Comparison of ENCODE assay signal across 13 cellular contexts in the genomic region with DNA sequence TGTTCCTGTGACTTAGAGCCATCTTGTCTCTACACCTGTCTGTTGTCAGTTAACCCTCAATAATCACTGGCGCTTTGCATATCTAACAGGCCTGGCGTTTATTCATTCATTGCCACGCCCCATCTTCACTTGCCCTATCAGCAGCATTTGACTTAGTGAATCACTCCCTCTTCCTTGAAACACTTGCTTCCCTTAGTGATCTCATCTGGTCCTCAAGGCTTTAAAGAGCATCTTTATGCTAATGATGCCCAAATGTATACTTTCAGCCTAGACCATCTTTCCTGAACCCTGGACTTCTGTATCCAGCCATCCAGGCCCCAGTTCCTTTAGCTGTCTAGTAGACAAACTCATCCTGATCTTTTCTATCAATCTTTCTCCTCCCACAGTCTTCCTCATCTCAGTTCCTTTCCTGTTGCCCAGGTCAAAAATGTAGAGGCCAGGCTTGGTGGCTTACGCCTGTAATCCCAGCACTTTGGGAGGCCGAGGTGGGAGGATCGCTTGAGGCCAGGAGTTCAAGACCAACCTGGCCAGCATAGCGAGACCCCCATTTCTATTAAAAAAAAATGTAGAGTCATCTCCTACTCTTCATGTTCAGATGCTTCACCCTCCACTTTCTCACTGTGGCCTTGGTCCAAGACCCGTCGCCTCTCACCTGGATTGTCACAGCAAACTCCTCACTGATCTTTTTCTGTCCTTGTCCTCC. TPM values are rescaled to one million over a fixed set of nuclear protein-coding genes. Genes with fewer than 3 reads are reported as not detected.
A peak's percentile ranks its signal among the peaks of the same experiment; 100 is the strongest.
DNase-seq lines count a peak whose midpoint lies in the region; ATAC-seq, FAIRE-seq and TF ChIP-seq lines count a peak whose summit lies in the region.
"Had no signal": no experiment of that assay in that cellular context is flagged by ENCODE, and none has a peak within 500 bp of the region (broad histone marks: within the 10 kb centered on the region; RNA-seq: fewer than 3 reads in every experiment).

No MANE protein-coding gene starts in this region.

- no peaks in the 10 kb centered on the region for H3K36me3 Mint-ChIP-seq in activated T-cell treated with anti-CD3 and anti-CD28 coated beads, Interleukin-2, amount 50 U/mL, for 4 hours (ENCODE audit: insufficient read depth)

- 63 to 79% (median 75%) methylated on average over 9 of the region's 9 CpGs for WGBS in small intestine, 3 donors
- WGBS in smooth muscle cell (ENCODE audit: low lambda C conversion rate): 94% methylated on average over 9 of the region's 9 CpGs

- peaks cover 10% of the 10 kb centered on the region in 2 donors for H3K27me3 ChIP-seq in small intestine (ENCODE audit: control insufficient read depth in 2 of 2, insufficient read depth in 2 of 2, low read length in 2 of 2)
- no peaks in the 10 kb centered on the region for H3K27me3 ChIP-seq in smooth muscle cell (ENCODE audit: low read depth)

- no peak for TF ChIP-seq POLR2A in erythroblast (IDR thresholded peaks at IDR 0.05; ENCODE audit: low read length)

- H3K27ac ChIP-seq in small intestine (ENCODE audit: low read depth in 1 of 2, low read length in 1 of 2) (no peak overlapping the region), smooth muscle cell (ENCODE audit: low read depth) (no peak overlapping the region)
- H3K27ac ChIP-seq: C4-2B had no signal

- H3K79me2 ChIP-seq in smooth muscle cell (ENCODE audit: low read depth): peaks cover 11% of the 10 kb centered on the region

- H3K4me1 ChIP-seq in small intestine (ENCODE audit: control insufficient read depth in 2 of 2, insufficient read depth in 1 of 2, low read depth in 1 of 2, low read length in 1 of 2) (peaks cover 2 to 4% of the 10 kb centered on the region in 2 donors), smooth muscle cell (ENCODE audit: low read depth) (peaks cover 22% of the 10 kb centered on the region)

- H3K4me3 ChIP-seq in small intestine (ENCODE audit: low read depth in 1 of 2, low read length in 2 of 2) (no peak overlapping the region), smooth muscle cell (no peak overlapping the region)

- no peaks in the 10 kb centered on the region for H3K9me3 ChIP-seq in small intestine (ENCODE audit: control insufficient read depth, low read depth)
- no peaks in the 10 kb centered on the region for H3K9me3 ChIP-seq in smooth muscle cell (replicated peaks; ENCODE audit: low read depth)

- no peaks in the 10 kb centered on the region for H3K9me3 Mint-ChIP-seq in activated T-cell treated with anti-CD3 and anti-CD28 coated beads, Interleukin-2, amount 50 U/mL, for 4 hours

- no peaks in the 10 kb centered on the region for H4K20me1 ChIP-seq in smooth muscle cell (ENCODE audit: low read depth)

- peaks cover 23% of the 10 kb centered on the region for H3F3A ChIP-seq in smooth muscle cell (ENCODE audit: low read depth)

- no peak overlapping the region for H2AFZ ChIP-seq in smooth muscle cell (ENCODE audit: low read depth)

- H3K27me3 Mint-ChIP-seq in activated T-cell treated with anti-CD3 and anti-CD28 coated beads, Interleukin-2, amount 50 U/mL, for 4 hours (ENCODE audit: low read depth): peaks cover 67% of the 10 kb centered on the region

- no peak for DNase-seq in activated T-cell treated with anti-CD3 and anti-CD28 coated beads, Interleukin-2, amount 50 U/mL, for 4 hours
- DNase-seq in activated T-cell treated with anti-CD3 and anti-CD28 coated beads, Interleukin-2, amount 50 U/mL, for 48 hours: no peak
- DNase-seq in NCI-H526 treated with DMSO at 0.1 percent for 48 hours (lab: John Stamatoyannopoulos, UW) (peak; percentile 86), erythroblast (lab: John Stamatoyannopoulos, UW) (peak; percentile 8 to 11), small intestine (peak; percentile 30), GDM1 (lab: John Stamatoyannopoulos, UW) (no peak), DMS79 (lab: John Stamatoyannopoulos, UW) (no peak), smooth muscle cell (lab: John Stamatoyannopoulos, UW; ENCODE audit: unreplicated experiment) (no peak)
- DNase-seq: left colon, NCI-H2227 treated with DMSO at 0.1 percent for 48 hours had no signal

- no peak for FAIRE-seq in small intestine (lab: Jason Lieb, UNC)
- FAIRE-seq: GM18507 had no signal

- H3K4me1 Mint-ChIP-seq in activated T-cell treated with anti-CD3 and anti-CD28 coated beads, Interleukin-2, amount 50 U/mL, for 4 hours (ENCODE audit: low read depth): peaks cover 16% of the 10 kb centered on the region

- no peak for ATAC-seq in activated T-cell treated with anti-CD3 and anti-CD28 coated beads, Interleukin-2, amount 50 U/mL, for 4 hours
- ATAC-seq: left colon had no signal

- peak overlapping the region; percentile 79 for H3K4me3 Mint-ChIP-seq in activated T-cell treated with anti-CD3 and anti-CD28 coated beads, Interleukin-2, amount 50 U/mL, for 4 hours

- no peak overlapping the region for H3K9ac ChIP-seq in smooth muscle cell (ENCODE audit: low read depth)

- TF ChIP-seq CTCF in smooth muscle cell (IDR thresholded peaks at IDR 0.05; ENCODE audit: borderline replicate concordance, insufficient read depth, poor library complexity, severe bottlenecking): no peak

- H3K4me2 ChIP-seq in smooth muscle cell: no peak overlapping the region

- H3K36me3 ChIP-seq in small intestine (ENCODE audit: control insufficient read depth in 2 of 2, insufficient read depth in 2 of 2, low read length in 2 of 2) (no peaks in the 10 kb centered on the region), smooth muscle cell (ENCODE audit: low read depth) (no peaks in the 10 kb centered on the region)

RNA-seq across cellular contexts. Expression of a gene that starts 1.4 kb away (rescaled TPM):
- under 1 TPM; 0.66 to 0.98 (median 0.95) TPM for total RNA-seq in activated T-cell treated with anti-CD3 and anti-CD28 coated beads, Interleukin-2, amount 50 U/mL, for 4 hours
- polyA plus RNA-seq in small intestine (under 1 TPM in 2 of 3 donors, not detected in 1; 0.27 to 0.61 TPM), smooth muscle cell (24.2 and 25.2 TPM in 2 replicates)
- total RNA-seq in smooth muscle cell: 20.0 and 20.5 TPM in 2 replicates

RNA-seq across cellular contexts. Expression of a gene that starts 46.3 kb away (rescaled TPM):
- under 1 TPM in 1 of 3 donors, not detected in 2; 0.10 TPM for total RNA-seq in activated T-cell treated with anti-CD3 and anti-CD28 coated beads, Interleukin-2, amount 50 U/mL, for 4 hours
- polyA plus RNA-seq in small intestine (under 1 TPM in 1 of 3 donors, not detected in 2; 0.18 TPM), smooth muscle cell (5.9 and 8.5 TPM in 2 replicates)
- total RNA-seq in smooth muscle cell: 2.6 and 3.2 TPM in 2 replicates
- total RNA-seq: T-helper 1 cell treated with Interleukin-12 subunit alpha and Interleukin-12 subunit beta and Interleukin-4 antibody, amounts not matched to agents 30 ng/mL and 1 ng/mL, for 36 hours had no signal

Comparison
In these comparisons a context has a peak if more than half of its experiments do, and no peak if none do; other contexts are left out.
1. DNase-seq: peak in NCI-H526 treated with DMSO at 0.1 percent for 48 hours (single experiment), erythroblast (2 of 2) and small intestine (single experiment); none in activated T-cell treated with anti-CD3 and anti-CD28 coated beads, Interleukin-2, amount 50 U/mL, for 4 hours (single experiment), activated T-cell treated with anti-CD3 and anti-CD28 coated beads, Interleukin-2, amount 50 U/mL, for 48 hours (0 of 2), GDM1 (single experiment), DMS79 (single experiment) and smooth muscle cell (single experiment).
2. RNA of a gene that starts 1.4 kb away (total RNA-seq): 20.0 to 20.5 TPM in smooth muscle cell; 0.66 to 0.98 TPM in activated T-cell treated with anti-CD3 and anti-CD28 coated beads, Interleukin-2, amount 50 U/mL, for 4 hours; every median in the first group is over 10 times any median in the second.